15 cellular contexts compared by ENCODE assay signal in the genomic region with DNA sequence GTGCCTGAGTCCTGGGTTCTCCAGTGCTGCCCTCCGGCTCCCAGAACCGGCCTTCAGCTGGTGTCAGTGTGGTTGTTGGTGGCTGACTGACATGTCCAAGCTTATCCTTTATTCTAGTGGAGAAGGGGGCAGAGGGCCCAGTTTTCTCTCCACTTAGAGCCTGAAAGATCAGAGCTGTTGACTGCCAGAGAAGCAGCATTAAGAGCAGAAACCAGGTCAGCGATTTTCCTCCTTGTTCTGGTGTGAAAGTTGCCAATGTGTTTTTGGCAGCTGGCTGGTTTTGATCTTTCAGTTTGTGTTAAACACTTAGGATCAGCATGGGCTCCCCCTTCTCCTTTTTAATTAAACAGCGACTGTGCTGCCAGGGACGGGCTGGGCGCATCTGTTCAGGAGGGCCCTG.
DNase-seq lines count a peak whose midpoint lies in the region; ATAC-seq and TF ChIP-seq lines count a peak whose summit lies in the region.
"Had no signal": no experiment of that assay in that cellular context is flagged by ENCODE, and none has a peak within 500 bp of the region (broad histone marks: within the 10 kb centered on the region; RNA-seq: fewer than 3 reads in every experiment).

No MANE protein-coding gene starts in this region.

- intact Hi-C loops in heart right ventricle (cut with DNase I), result no loop called here
- intact Hi-C loops in left ventricle myocardium superior (cut with micrococcal nuclease), result no loop called here

- peaks cover 77% of the 10 kb centered on the region for H3K79me2 ChIP-seq in osteoblast (ENCODE audit: insufficient read depth, low read length)

- no peaks in the 10 kb centered on the region for H3K36me3 ChIP-seq in heart right ventricle
- peaks cover 10% of the 10 kb centered on the region for H3K36me3 ChIP-seq in osteoblast (ENCODE audit: insufficient read depth, low read length)

- H3K36me3 Mint-ChIP-seq in type B pancreatic cell, result peaks cover 6% of the 10 kb centered on the region
- H3K36me3 Mint-ChIP-seq: CD4-positive, CD25-positive, alpha-beta regulatory T cell had no signal

- H3K27me3 ChIP-seq in heart right ventricle (no peaks in the 10 kb centered on the region), osteoblast (ENCODE audit: insufficient read depth, low read length) (no peaks in the 10 kb centered on the region)

- TF ChIP-seq CTCF in heart right ventricle (IDR thresholded peaks at IDR 0.05) (no peak), osteoblast (IDR thresholded peaks at IDR 0.05; ENCODE audit: extremely low read depth, low read depth, low read length) (no peak), type B pancreatic cell (conservative IDR thresholded peaks at IDR 0.05) (no peak)

- no peak overlapping the region for H3K4me2 ChIP-seq in osteoblast (ENCODE audit: insufficient read depth, low read length)

- H3K4me1 ChIP-seq in heart right ventricle, result peaks cover 28 to 83% (median 52%) of the 10 kb centered on the region in 9 donors
- H3K4me1 ChIP-seq in osteoblast (ENCODE audit: insufficient read depth, low read length), result peaks cover 46% of the 10 kb centered on the region

- H4K20me1 ChIP-seq in osteoblast (ENCODE audit: insufficient read depth, low read length), result peaks cover 38% of the 10 kb centered on the region

- 87 to 89% methylated on average over 6 of the region's 6 CpGs for WGBS in heart right ventricle, 2 donors

- H3K4me3 Mint-ChIP-seq in type B pancreatic cell, result no peak overlapping the region
- no peak overlapping the region for H3K4me3 Mint-ChIP-seq in stimulated activated naive CD8-positive, alpha-beta T cell treated with anti-CD3 and anti-CD28 coated beads, Interleukin-15, amount 100 ng/mL, for 72 hours
- H3K4me3 Mint-ChIP-seq: activated B cell treated with CpG ODN at 0.5 μM for 24 hours; CD4-positive, CD25-positive, alpha-beta regulatory T cell; endodermal cell had no signal

- no peak overlapping the region for H2AFZ ChIP-seq in osteoblast (ENCODE audit: low read length)

- H3K4me3 ChIP-seq in heart right ventricle (no peak overlapping the region), osteoblast (ENCODE audit: insufficient read depth, low read length) (no peak overlapping the region)

- ATAC-seq in heart right ventricle (no peak), left ventricle myocardium superior (no peak)
- no peak for ATAC-seq in stimulated activated naive CD8-positive, alpha-beta T cell treated with anti-CD3 and anti-CD28 coated beads, Interleukin-15, amount 100 ng/mL, for 72 hours

- H3K27me3 Mint-ChIP-seq in type B pancreatic cell, result no peaks in the 10 kb centered on the region
- no peaks in the 10 kb centered on the region for H3K27me3 Mint-ChIP-seq in stimulated activated naive CD8-positive, alpha-beta T cell treated with anti-CD3 and anti-CD28 coated beads, Interleukin-15, amount 100 ng/mL, for 72 hours

- no peaks in the 10 kb centered on the region for H3K9me3 Mint-ChIP-seq in type B pancreatic cell
- no peaks in the 10 kb centered on the region for H3K9me3 Mint-ChIP-seq in stimulated activated naive CD8-positive, alpha-beta T cell treated with anti-CD3 and anti-CD28 coated beads, Interleukin-15, amount 100 ng/mL, for 72 hours
- H3K9me3 Mint-ChIP-seq: activated B cell treated with CpG ODN at 0.5 μM for 24 hours; CD4-positive, CD25-positive, alpha-beta regulatory T cell; endodermal cell had no signal

- H3K27ac ChIP-seq in heart right ventricle (peak overlapping the region in 8 of 10 donors; percentile 22 to 41 (median 37)), cingulate gyrus (ENCODE audit: low read depth, low read length) (peak overlapping the region; percentile 65), osteoblast (ENCODE audit: low read depth, low read length) (peak overlapping the region; percentile 58)

- no peaks in the 10 kb centered on the region for H3K9me3 ChIP-seq in heart right ventricle
- no peaks in the 10 kb centered on the region for H3K9me3 ChIP-seq in osteoblast (ENCODE audit: low read depth, low read length)

- no peak for DNase-seq in heart right ventricle
- no peak for DNase-seq in left ventricle myocardium superior
- no peak for DNase-seq in osteoblast (ENCODE audit: insufficient read length, low spot score, missing footprints)
- no peak for DNase-seq in type B pancreatic cell (ENCODE audit: extremely low spot score, unreplicated experiment)
- DNase-seq in NCI-H69 (lab: John Stamatoyannopoulos, UW), result no peak
- DNase-seq in activated CD8-positive, alpha-beta memory T cell treated with anti-CD3 and anti-CD28 coated beads, Interleukin-2, amount 50 U/mL, for 48 hours, result no peak
- no peak for DNase-seq in stimulated activated naive CD8-positive, alpha-beta T cell treated with anti-CD3 and anti-CD28 coated beads, Interleukin-15, amount 100 ng/mL, for 72 hours
- DNase-seq: activated B cell treated with CpG ODN at 0.5 μM for 24 hours; activated CD8-positive, alpha-beta memory T cell treated with anti-CD3 and anti-CD28 coated beads for 24 hours; CD4-positive, CD25-positive, alpha-beta regulatory T cell; endodermal cell; KBM-7; NCI-H1105 treated with DMSO at 0.1 percent for 48 hours; stimulated activated CD4-positive, alpha-beta T cell treated with anti-CD3 and anti-CD28 coated beads, Interleukin-12 subunit alpha, Interleukin-12 subunit beta, amount 100 ng/mL, for 4 hours had no signal

- H3K27ac Mint-ChIP-seq in type B pancreatic cell, result peak overlapping the region; percentile 34
- no peak overlapping the region for H3K27ac Mint-ChIP-seq in stimulated activated naive CD8-positive, alpha-beta T cell treated with anti-CD3 and anti-CD28 coated beads, Interleukin-15, amount 100 ng/mL, for 72 hours
- H3K27ac Mint-ChIP-seq: activated B cell treated with CpG ODN at 0.5 μM for 24 hours; CD4-positive, CD25-positive, alpha-beta regulatory T cell; endodermal cell had no signal

- H3K4me1 Mint-ChIP-seq in type B pancreatic cell (ENCODE audit: unreplicated experiment), result peaks cover 26% of the 10 kb centered on the region
- no peaks in the 10 kb centered on the region for H3K4me1 Mint-ChIP-seq in stimulated activated naive CD8-positive, alpha-beta T cell treated with anti-CD3 and anti-CD28 coated beads, Interleukin-15, amount 100 ng/mL, for 72 hours
- H3K4me1 Mint-ChIP-seq: activated B cell treated with CpG ODN at 0.5 μM for 24 hours; CD4-positive, CD25-positive, alpha-beta regulatory T cell had no signal
